Comparison of ENCODE assay signal across 16 cellular contexts in genomic region chr13:110965755-110966134, GRCh38. TPM values are rescaled to one million over a fixed set of nuclear protein-coding genes. Genes with fewer than 3 reads are reported as not detected.
A peak's percentile ranks its signal among the peaks of the same experiment; 100 is the strongest.
DNase-seq lines count a peak whose midpoint lies in the region; ATAC-seq, FAIRE-seq and TF ChIP-seq lines count a peak whose summit lies in the region.
"Had no signal": no experiment of that assay in that cellular context is flagged by ENCODE, and none has a peak within 500 bp of the region (broad histone marks: within the 10 kb centered on the region; RNA-seq: fewer than 3 reads in every experiment).

No MANE protein-coding gene starts in this region.

- in situ Hi-C loops in GM12878 (cut with MboI): no loop called here

- WGBS in GM12878 (ENCODE audit: insufficient coverage, insufficient replicate concordance, low lambda C conversion rate, missing lambda C conversion rate): 55% methylated on average over 8 of the region's 8 CpGs

- no peak for TF ChIP-seq RAD21 in GM12878 (IDR thresholded peaks at IDR 0.05; ENCODE audit: insufficient read depth, low read depth, low read length)

- CTCF ChIA-PET in RWPE1 (lab: Yijun Ruan, JAX) (interaction anchor here (0.6 kb wide), 1 partner anchor 52 kb away, joined by 3 read pairs; no protein-coding TSS in a partner anchor), GM12878 (lab: Yijun Ruan, JAX) (no interaction called here)

- intact Hi-C loops in GM12878 (cut with micrococcal nuclease; ENCODE audit: unreplicated experiment): loop anchor here (1.0 kb wide), 1 partner anchor 50 kb away; the partner anchor contains the start of gene ANKRD10

- BruUV-seq in GM12878 (replicated peaks; lab: Mats Ljungman, UMichigan): no TSS peak

- peak; percentile 8 for DNase-seq in stimulated activated CD4-positive, alpha-beta T cell treated with anti-CD3 and anti-CD28 coated beads, Interleukin-1b, Interleukin-23, amount 100 ng/mL, for 48 hours
- DNase-seq in stimulated activated CD4-positive, alpha-beta T cell treated with anti-CD3 and anti-CD28 coated beads, Interleukin-2, amount 100 ng/mL, for 48 hours: no peak
- no peak for DNase-seq in RWPE1 (ENCODE audit: low spot score)
- no peak for DNase-seq in GM12878 (ENCODE audit: low read depth, low spot score)
- DNase-seq in NCI-H226: no peak
- no peak for DNase-seq in NCI-H2029 treated with DMSO at 0.1 percent for 48 hours (lab: John Stamatoyannopoulos, UW)
- DNase-seq: AML-193; effector memory CD8-positive, alpha-beta T cell; glutamatergic neuron; Kasumi-1; left lung; NCI-H1105; NCI-H526; T-helper 17 cell had no signal

- H3K4me1 ChIP-seq in GM12878 (ENCODE audit: control insufficient read depth, insufficient read depth, low read length): peaks cover 4% of the 10 kb centered on the region; the same call in 1 of the 2 replicates
- H3K4me1 ChIP-seq: left lung had no signal

- POLR2A ChIA-PET in RWPE1 (lab: Yijun Ruan, JAX; ENCODE audit: low non-redundant PET) (no interaction called here), GM12878 (lab: Charles Lee) (no interaction called here)

- SMC1A ChIA-PET in GM12878 (lab: Charles Lee; ENCODE audit: uncharacterized antibody, unreplicated experiment): no interaction called here

- no peak overlapping the region for H3K4me3 ChIP-seq in GM12878
- H3K4me3 ChIP-seq: left lung had no signal

- TF ChIP-seq POLR2A in GM12878 (IDR thresholded peaks at IDR 0.05; ENCODE audit: low read depth, low read length): no peak

- TF ChIP-seq EP300 in GM12878 (IDR thresholded peaks at IDR 0.05; ENCODE audit: borderline replicate concordance in 1 of 2, control insufficient read depth in 1 of 2, low read depth in 2 of 2, low read length in 2 of 2): no peak

- H3K79me2 ChIP-seq in GM12878 (ENCODE audit: control insufficient read depth, insufficient read depth, low read length): no peaks in the 10 kb centered on the region

- no peak for TF ChIP-seq CTCF in RWPE1 (conservative IDR thresholded peaks at IDR 0.05; ENCODE audit: low read depth)
- TF ChIP-seq CTCF in GM12878 (IDR thresholded peaks at IDR 0.05 in 2 of 3, conservative IDR thresholded peaks at IDR 0.05 in 1 of 3; ENCODE audit: control insufficient read depth in 2 of 3, extremely low read depth in 1 of 3, insufficient read depth in 1 of 3, low read depth in 3 of 3, low read length in 3 of 3): no peak

- ATAC-seq in GM12878 (no peak), HG03135 (IDR thresholded peaks at IDR 0.05; ENCODE audit: unreplicated experiment) (no peak)
- ATAC-seq: effector memory CD8-positive, alpha-beta T cell had no signal

- no peaks in the 10 kb centered on the region for H3K27me3 ChIP-seq in GM12878 (replicated peaks in 1 of 2; ENCODE audit: control insufficient read depth in 2 of 2, insufficient read depth in 2 of 2, low read length in 1 of 2)
- H3K27me3 ChIP-seq: left lung had no signal

- H4K20me1 ChIP-seq in GM12878 (ENCODE audit: control insufficient read depth, insufficient read depth): no peaks in the 10 kb centered on the region

- no peak for FAIRE-seq in GM12878 (lab: Jason Lieb, UNC)

- H3K9ac ChIP-seq in GM12878 (ENCODE audit: control insufficient read depth, insufficient read depth, low read length): no peak overlapping the region

- RAD21 ChIA-PET in GM12878 (lab: Charles Lee; ENCODE audit: unreplicated experiment): no interaction called here

- H3K9me3 ChIP-seq in GM12878 (replicated peaks; ENCODE audit: control insufficient read depth, insufficient read depth, low read length): peaks cover 7% of the 10 kb centered on the region; the same call in 2 of the 3 replicates

- H3K4me2 ChIP-seq in GM12878 (ENCODE audit: control insufficient read depth, insufficient read depth): no peak overlapping the region

- no peaks in the 10 kb centered on the region for H3K36me3 ChIP-seq in GM12878 (ENCODE audit: control insufficient read depth in 2 of 2, insufficient read depth in 2 of 2, low read length in 1 of 2)
- H3K36me3 ChIP-seq: left lung had no signal

- H3K27ac ChIP-seq in RWPE1: peak overlapping the region; percentile 87
- peak overlapping the region; percentile 48; the same call in 1 of the 2 replicates for H3K27ac ChIP-seq in GM12878 (ENCODE audit: control insufficient read depth, insufficient read depth)
- H3K27ac ChIP-seq: left lung, VCaP had no signal

- H2AFZ ChIP-seq in GM12878 (ENCODE audit: control insufficient read depth, low read depth, low read length): no peak overlapping the region

TF ChIP-seq in GM12878, 131 proteins besides CTCF, POLR2A, EP300 and RAD21:
- no peak for TF ChIP-seq SKIL (IDR thresholded peaks at IDR 0.05; ENCODE audit: low read depth, poor library complexity, severe bottlenecking)
- no peak for TF ChIP-seq IRF5 (IDR thresholded peaks at IDR 0.05; ENCODE audit: borderline replicate concordance)
- TF ChIP-seq ETV6 (conservative IDR thresholded peaks at IDR 0.05 in 1 of 2, IDR thresholded peaks at IDR 0.05 in 1 of 2; ENCODE audit: borderline replicate concordance in 1 of 2, low read depth in 1 of 2): no peak
- no peak for TF ChIP-seq CBFB (IDR thresholded peaks at IDR 0.05; ENCODE audit: low read depth)
- TF ChIP-seq ZNF217 (IDR thresholded peaks at IDR 0.05): no peak
- no peak for TF ChIP-seq RFX5 (IDR thresholded peaks at IDR 0.05; ENCODE audit: low read depth, low read length)
- no peak for TF ChIP-seq SUZ12 (IDR thresholded peaks at IDR 0.05; ENCODE audit: unreplicated experiment)
- TF ChIP-seq ATF7 (IDR thresholded peaks at IDR 0.05; ENCODE audit: low read depth): no peak
- TF ChIP-seq FOXM1 (IDR thresholded peaks at IDR 0.05; ENCODE audit: low read depth, low read length): no peak

RNA-seq across cellular contexts. Expression of gene ANKRD10, which starts 50.9 kb away (rescaled TPM):
- 583 and 599 TPM in 2 replicates for total RNA-seq in GM12878 (2013; cell fraction: nucleolus; rRNA removed)
- 121 and 123 TPM in 2 replicates for total RNA-seq in GM12878 (2014; rRNA removed)
- 99.9 and 134 TPM in 2 replicates for total RNA-seq in GM12878 (2014; rRNA removed; fragmentation: Illumina TruSeq; extraction: Trizol)
- 82.4 and 99.4 TPM in 2 replicates for total RNA-seq in GM12878 (2021)
- 83.0 TPM for polyA plus RNA-seq in GM12878 (2011; ENCODE audit: low read depth)
- 199 and 280 TPM in 2 replicates for polyA plus RNA-seq in GM12878 (2011; rRNA removed)
- 62.8 and 75.6 TPM in 2 replicates for polyA plus RNA-seq in GM12878 (2011; cell fraction: cytosol; rRNA removed)
- 410 and 447 TPM in 2 replicates for polyA plus RNA-seq in GM12878 (2011; cell fraction: nucleus; rRNA removed)
- polyA plus RNA-seq in GM12878 (2012): 87.9 and 91.2 TPM in 2 replicates
- polyA plus RNA-seq in GM12878 (2014; fragmentation: Illumina TruSeq; extraction: Trizol): 54.8 and 70.4 TPM in 2 replicates
- 10 to 100 TPM; 47.1 to 62.3 TPM for polyA plus RNA-seq in GM12878 (2014; fragmentation: Nextera tagmentation; extraction: Ambion mirVana)
- 90.2 and 90.8 TPM in 2 replicates for polyA plus RNA-seq in GM12878 (2014; rRNA removed)
- 100 to 1,000 TPM in 1 of 2 experiments, 10 to 100 TPM in 1; 95.1 to 101 TPM for polyA plus RNA-seq in GM12878 (2016; fragmentation: Nextera tagmentation; extraction: Ambion mirVana)
- 107 and 137 TPM in 2 replicates for polyA minus RNA-seq in GM12878 (2011; rRNA and poly(A)+ RNA removed)
- 87.7 and 99.2 TPM in 2 replicates for polyA minus RNA-seq in GM12878 (2011; cell fraction: cytosol; rRNA and poly(A)+ RNA removed)
- polyA minus RNA-seq in GM12878 (2011; cell fraction: nucleus; rRNA and poly(A)+ RNA removed): 344 and 435 TPM in 2 replicates
